In genomic region chr7:64685741-64686140, GRCh38 we compare ENCODE assay signal across 12 cellular contexts. TPM values are rescaled to one million over a fixed set of nuclear protein-coding genes. Genes with fewer than 3 reads are reported as not detected.
DNase-seq lines count a peak whose midpoint lies in the region; ATAC-seq and TF ChIP-seq lines count a peak whose summit lies in the region.
"Had no signal": no experiment of that assay in that cellular context is flagged by ENCODE, and none has a peak within 500 bp of the region (broad histone marks: within the 10 kb centered on the region; RNA-seq: fewer than 3 reads in every experiment).

No MANE protein-coding gene starts in this region.

- peaks cover 2% of the 10 kb centered on the region for H3K4me1 ChIP-seq in right cardiac atrium (ENCODE audit: control insufficient read depth, insufficient read depth, low read length)
- H3K4me1 ChIP-seq: heart left ventricle had no signal

- POLR2A ChIA-PET in activated CD4-positive, alpha-beta memory T cell treated with anti-CD3 and anti-CD28 coated beads for 36 hours (lab: Charles Lee): no interaction called here
- POLR2A ChIA-PET in activated CD4-positive, alpha-beta memory T cell treated with anti-CD3 and anti-CD28 coated beads, Interleukin-2, amount 10 ng/mL, durations not matched to agents 7 days and 5 days (lab: Charles Lee): interaction anchor here (2.6 kb wide), 1 partner anchor 19 kb away, joined by 7 read pairs; the partner anchor contains the start of gene ZNF107

- CTCF ChIA-PET in activated CD4-positive, alpha-beta memory T cell treated with anti-CD3 and anti-CD28 coated beads for 36 hours (lab: Charles Lee): no interaction called here
- CTCF ChIA-PET in activated CD4-positive, alpha-beta memory T cell treated with anti-CD3 and anti-CD28 coated beads, Interleukin-2, amount 10 ng/mL, durations not matched to agents 7 days and 5 days (lab: Charles Lee): no interaction called here

- no peaks in the 10 kb centered on the region for H3K9me3 ChIP-seq in right cardiac atrium (ENCODE audit: control insufficient read depth, low read length)
- H3K9me3 ChIP-seq: heart left ventricle had no signal

- H3K36me3 Mint-ChIP-seq in activated CD4-positive, alpha-beta memory T cell treated with anti-CD3 and anti-CD28 coated beads for 36 hours: peaks cover 18% of the 10 kb centered on the region
- H3K36me3 Mint-ChIP-seq in activated CD4-positive, alpha-beta memory T cell treated with anti-CD3 and anti-CD28 coated beads, Interleukin-2, amount 10 ng/mL, durations not matched to agents 7 days and 5 days (ENCODE audit: low read depth): peaks cover 6% of the 10 kb centered on the region
- peaks cover 34% of the 10 kb centered on the region for H3K36me3 Mint-ChIP-seq in effector memory CD8-positive, alpha-beta T cell (ENCODE audit: insufficient read depth)
- peaks cover 18 to 26% of the 10 kb centered on the region in 2 donors for H3K36me3 Mint-ChIP-seq in stimulated activated naive B cell treated with anti-CD40 and anti-IgM and Interleukin-4, amounts not matched to agents 10 μg/mL and 1 μg/mL and 100 μg/mL, for 72 hours

- ATAC-seq in effector memory CD8-positive, alpha-beta T cell (replicated peaks): no peak
- ATAC-seq in stimulated activated naive B cell treated with anti-CD40 and anti-IgM and Interleukin-4, amounts not matched to agents 10 μg/mL and 1 μg/mL and 100 μg/mL, for 72 hours (replicated peaks): no peak
- ATAC-seq in right cardiac atrium: no peak
- ATAC-seq: HCT116, heart left ventricle had no signal

- no peak overlapping the region for H3K4me3 ChIP-seq in right cardiac atrium (ENCODE audit: low read length)
- H3K4me3 ChIP-seq in coronary artery: no peak overlapping the region
- no peak overlapping the region for H3K4me3 ChIP-seq in brain microvascular endothelial cell (ENCODE audit: low read depth, low read length)
- H3K4me3 ChIP-seq: heart left ventricle, spleen had no signal

- H3K27me3 Mint-ChIP-seq in activated CD4-positive, alpha-beta memory T cell treated with anti-CD3 and anti-CD28 coated beads for 36 hours: no peaks in the 10 kb centered on the region
- no peaks in the 10 kb centered on the region for H3K27me3 Mint-ChIP-seq in activated CD4-positive, alpha-beta memory T cell treated with anti-CD3 and anti-CD28 coated beads, Interleukin-2, amount 10 ng/mL, durations not matched to agents 7 days and 5 days
- H3K27me3 Mint-ChIP-seq in effector memory CD8-positive, alpha-beta T cell: no peaks in the 10 kb centered on the region
- no peaks in the 10 kb centered on the region for H3K27me3 Mint-ChIP-seq in stimulated activated naive B cell treated with anti-CD40 and anti-IgM and Interleukin-4, amounts not matched to agents 10 μg/mL and 1 μg/mL and 100 μg/mL, for 72 hours

- H3K27ac ChIP-seq in right cardiac atrium (ENCODE audit: low read length): no peak overlapping the region
- H3K27ac ChIP-seq in coronary artery: no peak overlapping the region
- no peak overlapping the region for H3K27ac ChIP-seq in brain microvascular endothelial cell
- H3K27ac ChIP-seq: heart left ventricle had no signal

- H3K4me3 Mint-ChIP-seq in activated CD4-positive, alpha-beta memory T cell treated with anti-CD3 and anti-CD28 coated beads for 36 hours: no peak overlapping the region
- no peak overlapping the region for H3K4me3 Mint-ChIP-seq in activated CD4-positive, alpha-beta memory T cell treated with anti-CD3 and anti-CD28 coated beads, Interleukin-2, amount 10 ng/mL, durations not matched to agents 7 days and 5 days
- H3K4me3 Mint-ChIP-seq in effector memory CD8-positive, alpha-beta T cell: peak overlapping the region; percentile 19 to 56
- H3K4me3 Mint-ChIP-seq in stimulated activated naive B cell treated with anti-CD40 and anti-IgM and Interleukin-4, amounts not matched to agents 10 μg/mL and 1 μg/mL and 100 μg/mL, for 72 hours: peak overlapping the region; percentile 39 to 52

- intact Hi-C loops in activated CD4-positive, alpha-beta memory T cell treated with anti-CD3 and anti-CD28 coated beads for 36 hours (cut with micrococcal nuclease): no loop called here
- intact Hi-C loops in right cardiac atrium (cut with DNase I): no loop called here

- H3K27me3 ChIP-seq in right cardiac atrium (ENCODE audit: control insufficient read depth, insufficient read depth): no peaks in the 10 kb centered on the region
- no peaks in the 10 kb centered on the region for H3K27me3 ChIP-seq in brain microvascular endothelial cell (replicated peaks)
- H3K27me3 ChIP-seq: heart left ventricle, spleen had no signal

- in situ Hi-C loops in brain microvascular endothelial cell (cut with HindIII; ENCODE audit: low pct_ligation_motif_present, low sequenced_read_pairs): no loop called here

- H3K9me3 Mint-ChIP-seq in activated CD4-positive, alpha-beta memory T cell treated with anti-CD3 and anti-CD28 coated beads for 36 hours: peaks cover 26% of the 10 kb centered on the region
- H3K9me3 Mint-ChIP-seq in activated CD4-positive, alpha-beta memory T cell treated with anti-CD3 and anti-CD28 coated beads, Interleukin-2, amount 10 ng/mL, durations not matched to agents 7 days and 5 days: peaks cover 53% of the 10 kb centered on the region
- no peaks in the 10 kb centered on the region for H3K9me3 Mint-ChIP-seq in effector memory CD8-positive, alpha-beta T cell
- H3K9me3 Mint-ChIP-seq in stimulated activated naive B cell treated with anti-CD40 and anti-IgM and Interleukin-4, amounts not matched to agents 10 μg/mL and 1 μg/mL and 100 μg/mL, for 72 hours: peaks cover 21 to 23% of the 10 kb centered on the region in 2 donors

- peaks cover 37% of the 10 kb centered on the region for H3K36me3 ChIP-seq in brain microvascular endothelial cell (replicated peaks)

- H3K27ac Mint-ChIP-seq in activated CD4-positive, alpha-beta memory T cell treated with anti-CD3 and anti-CD28 coated beads for 36 hours: peak overlapping the region; percentile 89
- H3K27ac Mint-ChIP-seq in activated CD4-positive, alpha-beta memory T cell treated with anti-CD3 and anti-CD28 coated beads, Interleukin-2, amount 10 ng/mL, durations not matched to agents 7 days and 5 days: no peak overlapping the region
- peak overlapping the region; percentile 84 to 86 for H3K27ac Mint-ChIP-seq in effector memory CD8-positive, alpha-beta T cell
- peak overlapping the region; percentile 94 for H3K27ac Mint-ChIP-seq in stimulated activated naive B cell treated with anti-CD40 and anti-IgM and Interleukin-4, amounts not matched to agents 10 μg/mL and 1 μg/mL and 100 μg/mL, for 72 hours

- DNase-seq in activated CD4-positive, alpha-beta memory T cell treated with anti-CD3 and anti-CD28 coated beads for 36 hours: no peak
- no peak for DNase-seq in activated CD4-positive, alpha-beta memory T cell treated with anti-CD3 and anti-CD28 coated beads, Interleukin-2, amount 10 ng/mL, durations not matched to agents 7 days and 5 days
- DNase-seq in NCI-H748 treated with DMSO at 0.1 percent for 48 hours (lab: John Stamatoyannopoulos, UW) (peak; percentile 11), right cardiac atrium (no peak), coronary artery (ENCODE audit: low spot score) (no peak), brain microvascular endothelial cell (no peak)
- DNase-seq in effector memory CD8-positive, alpha-beta T cell: no peak
- DNase-seq in stimulated activated naive B cell treated with anti-CD40 and anti-IgM and Interleukin-4, amounts not matched to agents 10 μg/mL and 1 μg/mL and 100 μg/mL, for 72 hours: no peak
- DNase-seq: cerebellar nuclear complex, heart left ventricle, spleen had no signal

- TF ChIP-seq CTCF in coronary artery (IDR thresholded peaks at IDR 0.05) (no peak), brain microvascular endothelial cell (IDR thresholded peaks at IDR 0.05; ENCODE audit: low read depth, low read length, missing control alignments) (no peak)

- peaks cover 46% of the 10 kb centered on the region for H3K4me1 Mint-ChIP-seq in activated CD4-positive, alpha-beta memory T cell treated with anti-CD3 and anti-CD28 coated beads for 36 hours (ENCODE audit: low read depth)
- peaks cover 16% of the 10 kb centered on the region for H3K4me1 Mint-ChIP-seq in activated CD4-positive, alpha-beta memory T cell treated with anti-CD3 and anti-CD28 coated beads, Interleukin-2, amount 10 ng/mL, durations not matched to agents 7 days and 5 days
- H3K4me1 Mint-ChIP-seq in effector memory CD8-positive, alpha-beta T cell (ENCODE audit: low read depth in 2 of 2): peaks cover 20 to 46% of the 10 kb centered on the region in 2 donors
- peaks cover 14 to 40% of the 10 kb centered on the region in 2 donors for H3K4me1 Mint-ChIP-seq in stimulated activated naive B cell treated with anti-CD40 and anti-IgM and Interleukin-4, amounts not matched to agents 10 μg/mL and 1 μg/mL and 100 μg/mL, for 72 hours

- 83% methylated on average over 3 of the region's 3 CpGs for WGBS in right cardiac atrium

RNA-seq across cellular contexts. Expression of gene ZNF107, which starts 19.8 kb away (rescaled TPM):
- total RNA-seq in activated CD4-positive, alpha-beta memory T cell treated with anti-CD3 and anti-CD28 coated beads for 36 hours: 10 to 100 TPM; 13.5 to 14.3 TPM
- total RNA-seq in activated CD4-positive, alpha-beta memory T cell treated with anti-CD3 and anti-CD28 coated beads, Interleukin-2, amount 10 ng/mL, durations not matched to agents 7 days and 5 days: 10 to 100 TPM; 19.5 to 20.0 TPM
- 1 to 10 TPM; 1.6 to 3.1 (median 2.7) TPM for total RNA-seq in right cardiac atrium
- 1.3 TPM for polyA plus RNA-seq in right cardiac atrium

Comparison
In these comparisons a context has a peak if more than half of its experiments do, and no peak if none do; other contexts are left out.
1. H3K4me3 Mint-ChIP-seq: peak in effector memory CD8-positive, alpha-beta T cell (2 of 2) and stimulated activated naive B cell treated with anti-CD40 and anti-IgM and Interleukin-4, amounts not matched to agents 10 μg/mL and 1 μg/mL and 100 μg/mL, for 72 hours (2 of 2); none in activated CD4-positive, alpha-beta memory T cell treated with anti-CD3 and anti-CD28 coated beads for 36 hours (single experiment) and activated CD4-positive, alpha-beta memory T cell treated with anti-CD3 and anti-CD28 coated beads, Interleukin-2, amount 10 ng/mL, durations not matched to agents 7 days and 5 days (single experiment).